ENCODE assay signal across 17 cellular contexts in the genomic region with DNA sequence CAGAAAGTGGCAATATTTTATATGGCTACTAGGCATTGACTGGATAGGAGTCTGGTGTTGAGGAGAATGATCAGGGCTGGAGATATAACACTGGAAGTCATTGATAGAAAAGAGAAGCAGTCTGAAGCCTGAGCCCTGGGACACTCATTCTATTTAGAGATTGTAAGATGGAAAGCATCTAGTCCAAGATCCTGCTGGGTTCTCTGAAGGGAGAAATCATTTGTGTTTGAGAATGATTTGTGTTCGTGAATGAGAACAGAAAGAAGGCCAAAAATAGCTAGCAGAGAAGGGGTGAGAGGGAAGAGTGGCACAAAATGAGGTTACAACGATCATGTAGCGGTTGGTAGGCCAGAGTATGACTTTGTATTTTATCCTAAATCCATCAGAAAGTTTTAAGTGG. TPM values are rescaled to one million over a fixed set of nuclear protein-coding genes. Genes with fewer than 3 reads are reported as not detected.
A peak's percentile ranks its signal among the peaks of the same experiment; 100 is the strongest.
DNase-seq lines count a peak whose midpoint lies in the region; ATAC-seq and TF ChIP-seq lines count a peak whose summit lies in the region.
"Had no signal": no experiment of that assay in that cellular context is flagged by ENCODE, and none has a peak within 500 bp of the region (broad histone marks: within the 10 kb centered on the region; RNA-seq: fewer than 3 reads in every experiment).

No MANE protein-coding gene starts in this region.

- H3K4me1 Mint-ChIP-seq in Caco-2 (ENCODE audit: low read depth, unreplicated experiment), result peaks cover 27% of the 10 kb centered on the region
- H3K4me1 Mint-ChIP-seq in effector memory CD8-positive, alpha-beta T cell (ENCODE audit: low read depth in 2 of 2), result no peaks in the 10 kb centered on the region
- H3K4me1 Mint-ChIP-seq: B cell; CD4-positive, CD25-positive, alpha-beta regulatory T cell had no signal

- H3K27ac Mint-ChIP-seq in Caco-2 (ENCODE audit: unreplicated experiment), result peak overlapping the region; percentile 9
- H3K27ac Mint-ChIP-seq in effector memory CD8-positive, alpha-beta T cell, result no peak overlapping the region
- H3K27ac Mint-ChIP-seq: B cell; CD8-positive, alpha-beta T cell had no signal

- no peaks in the 10 kb centered on the region for H3K9me3 Mint-ChIP-seq in Caco-2 (ENCODE audit: unreplicated experiment)
- no peaks in the 10 kb centered on the region for H3K9me3 Mint-ChIP-seq in effector memory CD8-positive, alpha-beta T cell
- H3K9me3 Mint-ChIP-seq: CD4-positive, CD25-positive, alpha-beta regulatory T cell; CD8-positive, alpha-beta T cell had no signal

- no peak for TF ChIP-seq CTCF in Caco-2 (IDR thresholded peaks at IDR 0.05; ENCODE audit: insufficient read depth in 1 of 2, low read depth in 1 of 2, low read length in 1 of 2, severe bottlenecking in 1 of 2, unreplicated experiment in 1 of 2)

- CTCF ChIA-PET in Caco-2 (lab: Charles Lee), result interaction anchor here (0.5 to 0.7 kb wide), 2 partner anchors 21 to 104 kb away, joined by 3 read pairs; no protein-coding TSS in a partner anchor

- intact Hi-C loops in Caco-2 (cut with micrococcal nuclease; ENCODE audit: unreplicated experiment), result no loop called here

- H3K4me1 ChIP-seq in Caco-2, result peaks cover 16% of the 10 kb centered on the region; the same call in 1 of the 2 replicates

- H3K36me3 ChIP-seq in Caco-2 (ENCODE audit: control insufficient read depth, insufficient read depth, low read length), result no peaks in the 10 kb centered on the region
- H3K36me3 ChIP-seq: BLaER1 had no signal

- POLR2A ChIA-PET in Caco-2 (lab: Charles Lee), result interaction anchor here (0.5 kb wide), 1 partner anchor 11 kb away, joined by 6 read pairs; no protein-coding TSS in a partner anchor

- no peak overlapping the region for H3K4me3 ChIP-seq in Caco-2 (ENCODE audit: low read depth, low read length)
- H3K4me3 ChIP-seq: BLaER1 had no signal

- no peaks in the 10 kb centered on the region for H3K9me3 ChIP-seq in Caco-2
- H3K9me3 ChIP-seq: BLaER1 had no signal

- BruUV-seq in Caco-2 (replicated peaks; lab: Mats Ljungman, UMichigan), result no TSS peak

- DNase-seq in Caco-2 (no peak), OCI-M1 (lab: John Stamatoyannopoulos, UW) (peak; percentile 16), cerebellum (ENCODE audit: low spot score) (peak; percentile 79), DMS153 treated with DMSO at 0.1 percent for 48 hours (lab: John Stamatoyannopoulos, UW; ENCODE audit: unreplicated experiment) (no peak), DMS 273 treated with DMSO at 0.1 percent for 48 hours (lab: John Stamatoyannopoulos, UW) (no peak)
- DNase-seq in effector memory CD8-positive, alpha-beta T cell, result no peak
- DNase-seq: Calu3; CD4-positive, CD25-positive, alpha-beta regulatory T cell; CD8-positive, alpha-beta T cell; DMS153; DMS79; EL; GF-D8; GOT3; HCEC 1CT had no signal

- no peaks in the 10 kb centered on the region for H3K36me3 Mint-ChIP-seq in Caco-2 (ENCODE audit: insufficient read depth, unreplicated experiment)
- H3K36me3 Mint-ChIP-seq in effector memory CD8-positive, alpha-beta T cell (ENCODE audit: insufficient read depth), result peaks cover 2% of the 10 kb centered on the region
- H3K36me3 Mint-ChIP-seq: CD4-positive, CD25-positive, alpha-beta regulatory T cell; CD8-positive, alpha-beta T cell had no signal

- H3K27me3 Mint-ChIP-seq in Caco-2 (ENCODE audit: insufficient read depth, unreplicated experiment), result no peaks in the 10 kb centered on the region
- peaks cover 6 to 17% of the 10 kb centered on the region in 2 donors for H3K27me3 Mint-ChIP-seq in effector memory CD8-positive, alpha-beta T cell

- H3K27me3 ChIP-seq in Caco-2 (replicated peaks; ENCODE audit: control insufficient read depth, insufficient read depth, low read length), result no peaks in the 10 kb centered on the region
- H3K27me3 ChIP-seq: BLaER1 had no signal

- ATAC-seq in effector memory CD8-positive, alpha-beta T cell (replicated peaks), result no peak
- ATAC-seq: CD8-positive, alpha-beta T cell had no signal

- H3K4me3 Mint-ChIP-seq in Caco-2 (ENCODE audit: unreplicated experiment), result no peak overlapping the region
- no peak overlapping the region for H3K4me3 Mint-ChIP-seq in effector memory CD8-positive, alpha-beta T cell
- H3K4me3 Mint-ChIP-seq: B cell; CD4-positive, CD25-positive, alpha-beta regulatory T cell; CD8-positive, alpha-beta T cell had no signal

RNA-seq across cellular contexts. Expression of gene ALS2, which starts 7.6 kb away (rescaled TPM):
- total RNA-seq in Caco-2 (2022) (34.2 and 38.3 TPM in 2 replicates), cerebellum (55.7 TPM)

RNA-seq across cellular contexts. Expression of gene CDK15, which starts 18.0 kb away (rescaled TPM):
- total RNA-seq in Caco-2 (2022), result not detected in 2 replicates
- 0.18 TPM for total RNA-seq in cerebellum
- total RNA-seq: B cell; Calu3; CD4-positive, CD25-positive, alpha-beta regulatory T cell; CD8-positive, alpha-beta T cell had no signal

Comparison
In these comparisons a context has a peak if more than half of its experiments do, and no peak if none do; other contexts are left out.
1. DNase-seq: peak in OCI-M1 (single experiment) and cerebellum (single experiment); none in Caco-2 (0 of 2), effector memory CD8-positive, alpha-beta T cell (0 of 3), DMS153 treated with DMSO at 0.1 percent for 48 hours (single experiment) and DMS 273 treated with DMSO at 0.1 percent for 48 hours (single experiment).